15 cellular contexts compared by ENCODE assay signal in the genomic region with DNA sequence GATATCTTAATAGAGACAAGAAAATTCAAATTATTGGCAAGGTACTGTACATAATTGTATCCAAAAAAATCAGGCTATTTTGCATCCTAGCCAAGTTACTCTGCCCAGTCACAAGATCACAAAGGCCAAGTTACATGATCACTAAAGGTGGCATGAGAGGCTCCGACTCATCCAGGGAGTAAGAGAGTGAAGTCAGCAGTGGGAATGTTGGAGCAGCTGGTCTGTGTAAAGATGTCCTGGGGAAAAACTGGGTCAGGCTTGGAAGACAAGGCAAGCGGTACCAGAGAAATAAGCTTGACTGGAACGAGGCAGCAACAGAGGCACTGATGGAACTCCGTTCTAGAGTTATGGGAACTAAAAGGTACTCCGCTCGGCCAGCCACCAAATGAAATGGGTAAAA. TPM values are rescaled to one million over a fixed set of nuclear protein-coding genes. Genes with fewer than 3 reads are reported as not detected.
"Had no signal": no experiment of that assay in that cellular context is flagged by ENCODE, and none has a peak within 500 bp of the region (broad histone marks: within the 10 kb centered on the region; RNA-seq: fewer than 3 reads in every experiment).

No MANE protein-coding gene starts in this region.

- H3K4me3 Mint-ChIP-seq: activated CD4-positive, alpha-beta memory T cell treated with anti-CD3 and anti-CD28 coated beads, Interleukin-2, amount 10 ng/mL, durations not matched to agents 7 days and 5 days; neural progenitor cell had no signal

- H3K27me3 Mint-ChIP-seq: activated CD4-positive, alpha-beta memory T cell treated with anti-CD3 and anti-CD28 coated beads, Interleukin-2, amount 10 ng/mL, durations not matched to agents 7 days and 5 days had no signal

- H3K4me1 Mint-ChIP-seq: activated CD4-positive, alpha-beta memory T cell treated with anti-CD3 and anti-CD28 coated beads, Interleukin-2, amount 10 ng/mL, durations not matched to agents 7 days and 5 days; neural progenitor cell had no signal

- H3K27ac Mint-ChIP-seq: activated CD4-positive, alpha-beta memory T cell treated with anti-CD3 and anti-CD28 coated beads, Interleukin-2, amount 10 ng/mL, durations not matched to agents 7 days and 5 days; neural progenitor cell had no signal

- DNase-seq: activated CD4-positive, alpha-beta memory T cell treated with anti-CD3 and anti-CD28 coated beads, Interleukin-2, amount 10 ng/mL, durations not matched to agents 7 days and 5 days; activated gamma-delta T cell treated with Interleukin-2 at 50 U/mL for 16 hours; activated T-cell treated with anti-CD3 and anti-CD28 coated beads, Interleukin-2, amount 50 U/mL, for 48 hours; ovary; stimulated activated CD4-positive, alpha-beta T cell treated with anti-CD3 and anti-CD28 coated beads, Interleukin-4, amount 100 ng/mL, for 24 hours; stomach; T1000 had no signal

- ATAC-seq: gastroesophageal sphincter had no signal

- FAIRE-seq: endothelial cell of umbilical vein had no signal

- H3K36me3 Mint-ChIP-seq: neural progenitor cell had no signal

- H3K9me3 Mint-ChIP-seq: activated CD4-positive, alpha-beta memory T cell treated with anti-CD3 and anti-CD28 coated beads, Interleukin-2, amount 10 ng/mL, durations not matched to agents 7 days and 5 days had no signal

RNA-seq across cellular contexts. Expression of a gene that starts 50.2 kb away (rescaled TPM):
- total RNA-seq: activated CD4-positive, alpha-beta memory T cell treated with anti-CD3 and anti-CD28 coated beads, Interleukin-2, amount 10 ng/mL, durations not matched to agents 7 days and 5 days; ascending aorta; endothelial cell of umbilical vein; fibroblast of lung; gastroesophageal sphincter; kidney epithelial cell; ovary; stomach; thoracic aorta; urinary bladder had no signal
- polyA plus RNA-seq: endothelial cell of umbilical vein, ovary, stomach, urinary bladder had no signal

RNA-seq across cellular contexts. Expression of a gene that starts 53.6 kb away (rescaled TPM):
- total RNA-seq: activated CD4-positive, alpha-beta memory T cell treated with anti-CD3 and anti-CD28 coated beads, Interleukin-2, amount 10 ng/mL, durations not matched to agents 7 days and 5 days; ascending aorta; endothelial cell of umbilical vein; gastroesophageal sphincter; ovary; stomach; thoracic aorta; urinary bladder had no signal
- polyA plus RNA-seq: endothelial cell of umbilical vein, ovary, stomach, urinary bladder had no signal
